Comparison of ENCODE assay signal across 2 cellular contexts in the genomic region with DNA sequence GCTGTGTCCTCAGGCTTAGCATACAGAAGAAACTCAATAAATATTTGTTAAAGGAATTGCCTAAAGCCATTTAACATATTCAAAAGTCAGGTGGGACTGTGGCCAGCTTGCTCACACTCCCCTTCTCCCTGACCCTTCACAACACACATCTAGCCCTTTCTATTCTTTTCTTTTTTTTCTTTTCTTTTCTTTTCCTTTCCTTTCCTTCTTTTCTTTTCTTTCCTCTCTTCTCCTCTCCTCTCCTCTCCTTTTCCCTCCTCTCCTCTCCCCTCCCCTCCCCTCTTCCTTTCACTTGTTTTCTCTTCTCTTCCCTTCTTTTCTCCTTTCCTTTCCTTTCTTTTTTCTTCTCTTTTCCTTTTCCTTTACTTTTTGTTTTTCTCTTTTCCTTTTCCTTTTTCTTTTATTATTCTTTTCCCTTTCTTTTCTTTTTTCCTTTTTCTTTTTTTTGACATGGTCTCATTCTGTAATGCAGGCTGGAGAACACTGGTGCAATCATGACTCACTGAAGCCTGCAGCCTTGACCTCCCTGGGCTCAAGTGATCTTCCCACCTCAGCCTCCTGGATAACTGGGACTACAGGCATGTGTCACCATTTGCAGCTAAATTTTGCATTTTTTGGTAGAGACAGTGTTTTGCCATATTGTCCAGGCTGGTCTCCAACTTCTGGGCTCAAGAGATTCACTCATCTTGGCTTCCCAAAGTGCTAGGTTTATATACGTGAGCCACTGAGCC.
TF ChIP-seq lines count a peak whose summit lies in the region.

No MANE protein-coding gene starts in this region.

TF ChIP-seq in HEK293, 187 proteins besides CTCF, POLR2A, EP300 and RAD21 (continued from another document):
- TF ChIP-seq, protein P1, sequence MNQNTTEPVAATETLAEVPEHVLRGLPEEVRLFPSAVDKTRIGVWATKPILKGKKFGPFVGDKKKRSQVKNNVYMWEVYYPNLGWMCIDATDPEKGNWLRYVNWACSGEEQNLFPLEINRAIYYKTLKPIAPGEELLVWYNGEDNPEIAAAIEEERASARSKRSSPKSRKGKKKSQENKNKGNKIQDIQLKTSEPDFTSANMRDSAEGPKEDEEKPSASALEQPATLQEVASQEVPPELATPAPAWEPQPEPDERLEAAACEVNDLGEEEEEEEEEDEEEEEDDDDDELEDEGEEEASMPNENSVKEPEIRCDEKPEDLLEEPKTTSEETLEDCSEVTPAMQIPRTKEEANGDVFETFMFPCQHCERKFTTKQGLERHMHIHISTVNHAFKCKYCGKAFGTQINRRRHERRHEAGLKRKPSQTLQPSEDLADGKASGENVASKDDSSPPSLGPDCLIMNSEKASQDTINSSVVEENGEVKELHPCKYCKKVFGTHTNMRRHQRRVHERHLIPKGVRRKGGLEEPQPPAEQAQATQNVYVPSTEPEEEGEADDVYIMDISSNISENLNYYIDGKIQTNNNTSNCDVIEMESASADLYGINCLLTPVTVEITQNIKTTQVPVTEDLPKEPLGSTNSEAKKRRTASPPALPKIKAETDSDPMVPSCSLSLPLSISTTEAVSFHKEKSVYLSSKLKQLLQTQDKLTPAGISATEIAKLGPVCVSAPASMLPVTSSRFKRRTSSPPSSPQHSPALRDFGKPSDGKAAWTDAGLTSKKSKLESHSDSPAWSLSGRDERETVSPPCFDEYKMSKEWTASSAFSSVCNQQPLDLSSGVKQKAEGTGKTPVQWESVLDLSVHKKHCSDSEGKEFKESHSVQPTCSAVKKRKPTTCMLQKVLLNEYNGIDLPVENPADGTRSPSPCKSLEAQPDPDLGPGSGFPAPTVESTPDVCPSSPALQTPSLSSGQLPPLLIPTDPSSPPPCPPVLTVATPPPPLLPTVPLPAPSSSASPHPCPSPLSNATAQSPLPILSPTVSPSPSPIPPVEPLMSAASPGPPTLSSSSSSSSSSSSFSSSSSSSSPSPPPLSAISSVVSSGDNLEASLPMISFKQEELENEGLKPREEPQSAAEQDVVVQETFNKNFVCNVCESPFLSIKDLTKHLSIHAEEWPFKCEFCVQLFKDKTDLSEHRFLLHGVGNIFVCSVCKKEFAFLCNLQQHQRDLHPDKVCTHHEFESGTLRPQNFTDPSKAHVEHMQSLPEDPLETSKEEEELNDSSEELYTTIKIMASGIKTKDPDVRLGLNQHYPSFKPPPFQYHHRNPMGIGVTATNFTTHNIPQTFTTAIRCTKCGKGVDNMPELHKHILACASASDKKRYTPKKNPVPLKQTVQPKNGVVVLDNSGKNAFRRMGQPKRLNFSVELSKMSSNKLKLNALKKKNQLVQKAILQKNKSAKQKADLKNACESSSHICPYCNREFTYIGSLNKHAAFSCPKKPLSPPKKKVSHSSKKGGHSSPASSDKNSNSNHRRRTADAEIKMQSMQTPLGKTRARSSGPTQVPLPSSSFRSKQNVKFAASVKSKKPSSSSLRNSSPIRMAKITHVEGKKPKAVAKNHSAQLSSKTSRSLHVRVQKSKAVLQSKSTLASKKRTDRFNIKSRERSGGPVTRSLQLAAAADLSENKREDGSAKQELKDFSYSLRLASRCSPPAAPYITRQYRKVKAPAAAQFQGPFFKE (tag by site-specific recombination; IDR thresholded peaks at IDR 0.05; ENCODE audit: borderline replicate concordance): no peak

TF ChIP-seq in WTC11, 78 proteins besides CTCF, POLR2A, EP300 and RAD21 (continued from another document):
- no peak for TF ChIP-seq SOX15 (CRISPR knock-in tag; IDR thresholded peaks at IDR 0.05)
